8 cellular contexts compared by ENCODE assay signal in genomic region chr19:3985643-3986259, GRCh38. TPM values are rescaled to one million over a fixed set of nuclear protein-coding genes. Genes with fewer than 3 reads are reported as not detected.
A peak's percentile ranks its signal among the peaks of the same experiment; 100 is the strongest.
DNase-seq lines count a peak whose midpoint lies in the region; ATAC-seq and TF ChIP-seq lines count a peak whose summit lies in the region.

No MANE protein-coding gene starts in this region.

- no peak for TF ChIP-seq POLR2A in sigmoid colon (IDR thresholded peaks at IDR 0.05)

- DNase-seq in RWPE1 (ENCODE audit: low spot score) = no peak
- no peak for DNase-seq in fibroblast of pulmonary artery (ENCODE audit: low read depth)
- DNase-seq in sigmoid colon = no peak
- no peak for DNase-seq in NCI-H510A (lab: John Stamatoyannopoulos, UW)
- DNase-seq in ureter (ENCODE audit: low spot score) = no peak

- TF ChIP-seq CTCF in GM12875 (IDR thresholded peaks at IDR 0.05; ENCODE audit: borderline replicate concordance, insufficient read depth, low read depth, low read length) = no peak
- TF ChIP-seq CTCF in RWPE1 (conservative IDR thresholded peaks at IDR 0.05; ENCODE audit: low read depth) = no peak
- no peak for TF ChIP-seq CTCF in fibroblast of pulmonary artery (IDR thresholded peaks at IDR 0.05; ENCODE audit: low read length, missing control alignments)
- TF ChIP-seq CTCF in sigmoid colon (IDR thresholded peaks at IDR 0.05) = no peak

- intact Hi-C loops in sigmoid colon (cut with DNase I) = loop anchor here (2.0 to 10.0 kb wide), 7 partner anchors 15 to 529 kb away; partner anchors contain the start of genes ANKRD24, DAPK3, MAP2K2 and PLIN4

- POLR2A ChIA-PET in RWPE1 (lab: Yijun Ruan, JAX; ENCODE audit: low non-redundant PET) = interaction anchor here (0.6 to 2.1 kb wide), 3 partner anchors 16 to 788 kb away, joined by 3 to 15 read pairs (median 5); partner anchors contain the start of gene DAPK3

- TF ChIP-seq EP300 in sigmoid colon (IDR thresholded peaks at IDR 0.05) = no peak

- 2 to 5% methylated on average over 19 of the region's 19 CpGs for WGBS in sigmoid colon, 2 donors

- H3K9me3 ChIP-seq in sigmoid colon = no peaks in the 10 kb centered on the region

- peaks cover 0 to 62% (median 49%) of the 10 kb centered on the region in 4 donors for H3K4me1 ChIP-seq in sigmoid colon

- H3K27ac ChIP-seq in RWPE1 = peak overlapping the region; percentile 87
- peak overlapping the region; percentile 92 to 96 (median 94) for H3K27ac ChIP-seq in sigmoid colon

- H3K4me3 ChIP-seq in GM12875 (ENCODE audit: low read depth, low read length) = peak overlapping the region; percentile 42
- peak overlapping the region; percentile 100 for H3K4me3 ChIP-seq in fibroblast of pulmonary artery (replicated peaks; ENCODE audit: low read depth, low read length)
- peak overlapping the region; percentile 70 to 86 (median 82) for H3K4me3 ChIP-seq in sigmoid colon

- no peaks in the 10 kb centered on the region for H3K27me3 ChIP-seq in sigmoid colon

- ATAC-seq in HG03439 (IDR thresholded peaks at IDR 0.05; ENCODE audit: unreplicated experiment) (no peak), GM21576 (IDR thresholded peaks at IDR 0.05; ENCODE audit: unreplicated experiment) (no peak)

- peaks cover 34 to 37% (median 36%) of the 10 kb centered on the region in 4 donors for H3K36me3 ChIP-seq in sigmoid colon

- CTCF ChIA-PET in RWPE1 (lab: Yijun Ruan, JAX) = interaction anchor here (0.6 to 0.8 kb wide), 5 partner anchors 17 to 228 kb away, joined by 3 to 5 read pairs (median 3); no protein-coding TSS in a partner anchor

RNA-seq across cellular contexts. Expression of gene EEF2, which starts 0.5 kb away (rescaled TPM):
- total RNA-seq in sigmoid colon (1,000 to 10,000 TPM; 1,842 to 2,448 (median 2,055) TPM), ureter (2,169 TPM)
- polyA plus RNA-seq in sigmoid colon = 1,000 to 10,000 TPM in 2 of 3 donors, 100 to 1,000 TPM in 1; 906 to 1,654 (median 1,225) TPM

RNA-seq across cellular contexts. Expression of gene DAPK3, which starts 14.9 kb away (rescaled TPM):
- total RNA-seq in sigmoid colon (100 to 1,000 TPM in 3 of 4 donors, 10 to 100 TPM in 1; 91.3 to 167 (median 125) TPM), ureter (53.0 TPM)
- 10 to 100 TPM; 38.4 to 66.8 (median 52.9) TPM for polyA plus RNA-seq in sigmoid colon

RNA-seq across cellular contexts. Expression of gene PIAS4, which starts 21.8 kb away (rescaled TPM):
- 10 to 100 TPM; 16.5 to 29.9 (median 19.3) TPM for total RNA-seq in sigmoid colon
- polyA plus RNA-seq in sigmoid colon = 10 to 100 TPM in 2 of 3 donors, 1 to 10 TPM in 1; 7.2 to 21.8 (median 15.0) TPM
- total RNA-seq in ureter = 27.3 TPM

RNA-seq across cellular contexts. Expression of gene NMRK2, which starts 52.9 kb away (rescaled TPM):
- under 1 TPM in 1 of 4 donors, not detected in 3; 0.71 TPM for total RNA-seq in sigmoid colon
- polyA plus RNA-seq in sigmoid colon = 1 to 10 TPM in 1 of 3 donors, under 1 TPM in 2; 0.19 to 2.4 (median 0.69) TPM
- not detected for total RNA-seq in ureter

Comparison
In these comparisons a context has a peak if more than half of its experiments do, and no peak if none do; other contexts are left out.
1. H3K4me3 ChIP-seq: peak in every context shown above with its lines; median percentile 100 in fibroblast of pulmonary artery; 82 in sigmoid colon; 42 in GM12875.